ENCODE assay signal across 15 cellular contexts in genomic region chr4:147969573-147969972, GRCh38.
DNase-seq lines count a peak whose midpoint lies in the region; ATAC-seq and TF ChIP-seq lines count a peak whose summit lies in the region.
"Had no signal": no experiment of that assay in that cellular context is flagged by ENCODE, and none has a peak within 500 bp of the region (broad histone marks: within the 10 kb centered on the region; RNA-seq: fewer than 3 reads in every experiment).

No MANE protein-coding gene starts in this region.

- no peak overlapping the region for H3K4me3 Mint-ChIP-seq in naive thymus-derived CD4-positive, alpha-beta T cell
- H3K4me3 Mint-ChIP-seq: activated T-cell treated with anti-CD3 and anti-CD28 coated beads, Interleukin-2, amount 50 U/mL, for 4 hours had no signal

- peaks cover 0 to 2% (median 0%) of the 10 kb centered on the region in 5 donors for H3K27me3 Mint-ChIP-seq in naive thymus-derived CD4-positive, alpha-beta T cell

- peak; percentile 67 for ATAC-seq in GM21576 (IDR thresholded peaks at IDR 0.05; ENCODE audit: unreplicated experiment)
- ATAC-seq in HG03196 (IDR thresholded peaks at IDR 0.05; ENCODE audit: unreplicated experiment): peak; percentile 78
- ATAC-seq in HG02759 (IDR thresholded peaks at IDR 0.05; ENCODE audit: unreplicated experiment): no peak
- no peak for ATAC-seq in naive thymus-derived CD4-positive, alpha-beta T cell
- ATAC-seq: activated T-cell treated with anti-CD3 and anti-CD28 coated beads, Interleukin-2, amount 50 U/mL, for 4 hours had no signal

- H3K27ac ChIP-seq in naive thymus-derived CD4-positive, alpha-beta T cell (ENCODE audit: low read depth, low read length): no peak overlapping the region

- H3K4me3 ChIP-seq in GM12865 (ENCODE audit: low read depth, low read length): no peak overlapping the region
- H3K4me3 ChIP-seq in naive thymus-derived CD4-positive, alpha-beta T cell (ENCODE audit: low read length): no peak overlapping the region
- H3K4me3 ChIP-seq: uterus had no signal

- H3K9me3 ChIP-seq in naive thymus-derived CD4-positive, alpha-beta T cell (ENCODE audit: control insufficient read depth in 2 of 3, low read length in 3 of 3): no peaks in the 10 kb centered on the region
- H3K9me3 ChIP-seq: uterus had no signal

- TF ChIP-seq CTCF in GM12865 (IDR thresholded peaks at IDR 0.05; ENCODE audit: insufficient read depth, low read depth, low read length, missing control alignments): no peak

- intact Hi-C loops in naive thymus-derived CD4-positive, alpha-beta T cell (cut with micrococcal nuclease): no loop called here

- H3K27me3 ChIP-seq in naive thymus-derived CD4-positive, alpha-beta T cell (ENCODE audit: control insufficient read depth in 2 of 2, insufficient read depth in 2 of 2, low read length in 2 of 2): no peaks in the 10 kb centered on the region
- H3K27me3 ChIP-seq: uterus had no signal

- H3K36me3 Mint-ChIP-seq in naive thymus-derived CD4-positive, alpha-beta T cell: peaks cover 3 to 24% (median 19%) of the 10 kb centered on the region in 5 donors

- CTCF ChIA-PET in naive thymus-derived CD4-positive, alpha-beta T cell (lab: Charles Lee): interaction anchor here (0.6 kb wide), 1 partner anchor 67 kb away, joined by 3 read pairs; no protein-coding TSS in a partner anchor

- no peaks in the 10 kb centered on the region for H3K36me3 ChIP-seq in naive thymus-derived CD4-positive, alpha-beta T cell (ENCODE audit: control insufficient read depth in 2 of 3, insufficient read depth in 3 of 3, low read length in 3 of 3)
- H3K36me3 ChIP-seq: uterus had no signal

- H3K9me3 Mint-ChIP-seq in naive thymus-derived CD4-positive, alpha-beta T cell: peaks cover 0 to 4% (median 0%) of the 10 kb centered on the region in 11 donors

- POLR2A ChIA-PET in naive thymus-derived CD4-positive, alpha-beta T cell (lab: Charles Lee): no interaction called here

- H3K4me1 Mint-ChIP-seq in naive thymus-derived CD4-positive, alpha-beta T cell: no peaks in the 10 kb centered on the region

- DNase-seq in GM12865 (ENCODE audit: low read depth) (peak; percentile 18), lung microvascular endothelial cell (ENCODE audit: low read depth in 2 of 2) (peak; percentile 46 to 47), NCI-H774 (lab: John Stamatoyannopoulos, UW) (no peak)
- no peak for DNase-seq in activated CD4-positive, CD25-positive, alpha-beta regulatory T cell (lab: John Stamatoyannopoulos, UW)
- DNase-seq in naive thymus-derived CD4-positive, alpha-beta T cell: no peak
- DNase-seq: activated CD4-positive, CD25-positive, alpha-beta regulatory T cell treated with anti-CD3 and anti-CD28 coated beads, Interleukin-2, amount 50 U/mL, for 72 hours; activated T-cell treated with anti-CD3 and anti-CD28 coated beads, Interleukin-2, amount 50 U/mL, for 4 hours; effector memory CD4-positive, alpha-beta T cell; left cardiac atrium; NK-92 treated with Interleukin-12 subunit alpha and Interleukin-12 subunit beta, amount 100 ng/mL, for 24 hours; nucleus accumbens; uterus had no signal

- H3K4me1 ChIP-seq in naive thymus-derived CD4-positive, alpha-beta T cell (ENCODE audit: control insufficient read depth in 2 of 2, insufficient read depth in 2 of 2, low read length in 2 of 2): no peaks in the 10 kb centered on the region
- H3K4me1 ChIP-seq: uterus had no signal

- H3K27ac Mint-ChIP-seq in naive thymus-derived CD4-positive, alpha-beta T cell: no peak overlapping the region

Comparison
In these comparisons a context has a peak if more than half of its experiments do, and no peak if none do; other contexts are left out.
1. DNase-seq: peak in GM12865 (single experiment) and lung microvascular endothelial cell (2 of 2); none in activated CD4-positive, CD25-positive, alpha-beta regulatory T cell (0 of 4), NCI-H774 (single experiment) and naive thymus-derived CD4-positive, alpha-beta T cell (0 of 9).
2. ATAC-seq: peak in GM21576 (single experiment) and HG03196 (single experiment); none in HG02759 (single experiment) and naive thymus-derived CD4-positive, alpha-beta T cell (single experiment).